ENCODE assay signal across 24 cellular contexts in genomic region chr7:8003077-8003476, GRCh38. TPM values are rescaled to one million over a fixed set of nuclear protein-coding genes. Genes with fewer than 3 reads are reported as not detected.
A peak's percentile ranks its signal among the peaks of the same experiment; 100 is the strongest.
DNase-seq lines count a peak whose midpoint lies in the region; ATAC-seq and TF ChIP-seq lines count a peak whose summit lies in the region.
"Had no signal": no experiment of that assay in that cellular context is flagged by ENCODE, and none has a peak within 500 bp of the region (broad histone marks: within the 10 kb centered on the region; RNA-seq: fewer than 3 reads in every experiment).

No MANE protein-coding gene starts in this region.

- CTCF ChIA-PET in CD4-positive, alpha-beta T cell (lab: Charles Lee): no interaction called here
- CTCF ChIA-PET in CD8-positive, alpha-beta T cell (lab: Charles Lee): no interaction called here
- CTCF ChIA-PET in naive thymus-derived CD4-positive, alpha-beta T cell (lab: Charles Lee): no interaction called here

- in situ Hi-C loops in KBM-7 (cut with MboI; ENCODE audit: low pct_unique_long_range_greater_than_20kb, low sequenced_read_pairs): no loop called here

- no peaks in the 10 kb centered on the region for H3K36me3 ChIP-seq in CD8-positive, alpha-beta T cell (ENCODE audit: insufficient read depth, low read length)
- H3K36me3 ChIP-seq in naive thymus-derived CD4-positive, alpha-beta T cell (ENCODE audit: control insufficient read depth in 2 of 3, insufficient read depth in 3 of 3, low read length in 3 of 3): peaks cover 0 to 26% (median 0%) of the 10 kb centered on the region in 3 experiments
- H3K36me3 ChIP-seq: MG63 had no signal

- H3K4me1 ChIP-seq in CD8-positive, alpha-beta T cell (ENCODE audit: insufficient read depth, low read length): no peaks in the 10 kb centered on the region
- no peaks in the 10 kb centered on the region for H3K4me1 ChIP-seq in naive thymus-derived CD4-positive, alpha-beta T cell (ENCODE audit: control insufficient read depth in 2 of 2, insufficient read depth in 2 of 2, low read length in 2 of 2)

- H3K9me3 ChIP-seq in CD4-positive, alpha-beta T cell (ENCODE audit: control insufficient read depth, low read length): peaks cover 8% of the 10 kb centered on the region
- H3K9me3 ChIP-seq in CD8-positive, alpha-beta T cell (ENCODE audit: low read length): no peaks in the 10 kb centered on the region
- no peaks in the 10 kb centered on the region for H3K9me3 ChIP-seq in T-helper 17 cell (ENCODE audit: control insufficient read depth, low read length, poor library complexity, severe bottlenecking)
- H3K9me3 ChIP-seq in naive thymus-derived CD4-positive, alpha-beta T cell (ENCODE audit: control insufficient read depth in 2 of 3, low read length in 3 of 3): no peaks in the 10 kb centered on the region
- H3K9me3 ChIP-seq: MG63, SK-N-SH had no signal

- no peak for TF ChIP-seq CTCF in CD4-positive, alpha-beta T cell (IDR thresholded peaks at IDR 0.05)
- TF ChIP-seq CTCF in CD8-positive, alpha-beta T cell (IDR thresholded peaks at IDR 0.05): no peak

- H3K4me3 Mint-ChIP-seq in CD4-positive, alpha-beta T cell: no peak overlapping the region
- no peak overlapping the region for H3K4me3 Mint-ChIP-seq in CD8-positive, alpha-beta T cell
- H3K4me3 Mint-ChIP-seq in T-helper 17 cell: no peak overlapping the region
- no peak overlapping the region for H3K4me3 Mint-ChIP-seq in naive thymus-derived CD4-positive, alpha-beta T cell

- H3K4me1 Mint-ChIP-seq in CD4-positive, alpha-beta T cell (ENCODE audit: low read depth): peaks cover 24% of the 10 kb centered on the region
- peaks cover 18% of the 10 kb centered on the region for H3K4me1 Mint-ChIP-seq in CD8-positive, alpha-beta T cell (ENCODE audit: low read depth)
- peaks cover 19% of the 10 kb centered on the region for H3K4me1 Mint-ChIP-seq in T-helper 17 cell
- peaks cover 4 to 24% (median 14%) of the 10 kb centered on the region in 7 donors for H3K4me1 Mint-ChIP-seq in naive thymus-derived CD4-positive, alpha-beta T cell

- no peaks in the 10 kb centered on the region for H3K27me3 Mint-ChIP-seq in CD4-positive, alpha-beta T cell
- H3K27me3 Mint-ChIP-seq in CD8-positive, alpha-beta T cell (ENCODE audit: low read depth): no peaks in the 10 kb centered on the region
- H3K27me3 Mint-ChIP-seq in T-helper 17 cell: no peaks in the 10 kb centered on the region
- no peaks in the 10 kb centered on the region for H3K27me3 Mint-ChIP-seq in naive thymus-derived CD4-positive, alpha-beta T cell

- DNase-seq in CD4-positive, alpha-beta T cell: no peak
- DNase-seq in CD8-positive, alpha-beta T cell: no peak
- DNase-seq in T-helper 17 cell: no peak
- no peak for DNase-seq in naive thymus-derived CD4-positive, alpha-beta T cell
- no peak for DNase-seq in KBM-7
- no peak for DNase-seq in 8988T
- DNase-seq: AML-193, Calu3, DMS53, EL, Kasumi-1, MG63, NCI-H1048, NCI-H1436, NCI-H1930, NCI-H2171, NCI-H748 treated with DMSO at 0.1 percent for 48 hours, SHP77 treated with DMSO at 0.1 percent for 48 hours, SK-N-SH, T-helper 1 cell had no signal

- H3K4me3 ChIP-seq in CD8-positive, alpha-beta T cell (ENCODE audit: low read depth, low read length): no peak overlapping the region
- H3K4me3 ChIP-seq in naive thymus-derived CD4-positive, alpha-beta T cell (ENCODE audit: low read length): no peak overlapping the region
- H3K4me3 ChIP-seq: GM12878, MG63 had no signal

- no peaks in the 10 kb centered on the region for H3K27me3 ChIP-seq in CD4-positive, alpha-beta T cell (ENCODE audit: control insufficient read depth, insufficient read depth, low read length)
- no peaks in the 10 kb centered on the region for H3K27me3 ChIP-seq in CD8-positive, alpha-beta T cell (ENCODE audit: insufficient read depth, low read length)
- H3K27me3 ChIP-seq in naive thymus-derived CD4-positive, alpha-beta T cell (ENCODE audit: control insufficient read depth in 2 of 2, insufficient read depth in 2 of 2, low read length in 2 of 2): no peaks in the 10 kb centered on the region
- H3K27me3 ChIP-seq: MG63 had no signal

- H3K27ac Mint-ChIP-seq in CD4-positive, alpha-beta T cell: peak overlapping the region; percentile 7
- H3K27ac Mint-ChIP-seq in CD8-positive, alpha-beta T cell: peak overlapping the region; percentile 20
- H3K27ac Mint-ChIP-seq in T-helper 17 cell: peak overlapping the region; percentile 65
- peak overlapping the region in 5 of 9 donors; percentile 7 to 48 (median 32) for H3K27ac Mint-ChIP-seq in naive thymus-derived CD4-positive, alpha-beta T cell

- ATAC-seq in CD4-positive, alpha-beta T cell (ENCODE audit: poor library complexity): no peak
- ATAC-seq in CD8-positive, alpha-beta T cell: no peak
- ATAC-seq in T-helper 17 cell (no peak), esophagus mucosa (no peak), HG02973 (IDR thresholded peaks at IDR 0.05; ENCODE audit: unreplicated experiment) (no peak)
- no peak for ATAC-seq in naive thymus-derived CD4-positive, alpha-beta T cell
- ATAC-seq: GM12878 had no signal

- intact Hi-C loops in CD4-positive, alpha-beta T cell (cut with DNase I, micrococcal nuclease): no loop called here
- intact Hi-C loops in CD8-positive, alpha-beta T cell (cut with DNase I, micrococcal nuclease): loop anchor here in 1 of 2 experiments (1.0 kb wide), 1 partner anchor 11 kb away; no protein-coding TSS in a partner anchor
- intact Hi-C loops in naive thymus-derived CD4-positive, alpha-beta T cell (cut with micrococcal nuclease): no loop called here

- POLR2A ChIA-PET in CD4-positive, alpha-beta T cell (lab: Charles Lee): no interaction called here
- POLR2A ChIA-PET in CD8-positive, alpha-beta T cell (lab: Charles Lee): no interaction called here
- POLR2A ChIA-PET in naive thymus-derived CD4-positive, alpha-beta T cell (lab: Charles Lee): interaction anchor here (0.7 kb wide), 1 partner anchor 189 kb away, joined by 3 read pairs; no protein-coding TSS in a partner anchor

- no peak overlapping the region for H3K27ac ChIP-seq in CD4-positive, alpha-beta T cell (ENCODE audit: low read depth, low read length)
- H3K27ac ChIP-seq in CD8-positive, alpha-beta T cell (ENCODE audit: low read depth, low read length): no peak overlapping the region
- H3K27ac ChIP-seq in naive thymus-derived CD4-positive, alpha-beta T cell (ENCODE audit: low read depth, low read length): no peak overlapping the region
- H3K27ac ChIP-seq: C4-2B had no signal

- peaks cover 3% of the 10 kb centered on the region for H3K9me3 Mint-ChIP-seq in CD4-positive, alpha-beta T cell
- peaks cover 8% of the 10 kb centered on the region for H3K9me3 Mint-ChIP-seq in CD8-positive, alpha-beta T cell
- peaks cover 0 to 27% (median 13%) of the 10 kb centered on the region in 11 donors for H3K9me3 Mint-ChIP-seq in naive thymus-derived CD4-positive, alpha-beta T cell

- H3K36me3 Mint-ChIP-seq in CD4-positive, alpha-beta T cell (ENCODE audit: low read depth): peaks cover 72% of the 10 kb centered on the region
- H3K36me3 Mint-ChIP-seq in CD8-positive, alpha-beta T cell: peaks cover 56% of the 10 kb centered on the region
- H3K36me3 Mint-ChIP-seq in T-helper 17 cell (ENCODE audit: low read depth): peaks cover 10% of the 10 kb centered on the region
- H3K36me3 Mint-ChIP-seq in naive thymus-derived CD4-positive, alpha-beta T cell: peaks cover 3 to 53% (median 48%) of the 10 kb centered on the region in 5 donors

RNA-seq across cellular contexts. Expression of gene GLCCI1, which starts 34.5 kb away (rescaled TPM):
- total RNA-seq in CD4-positive, alpha-beta T cell: 10 to 100 TPM; 22.2 to 22.3 TPM
- total RNA-seq in CD8-positive, alpha-beta T cell: 10 to 100 TPM; 21.8 to 23.6 TPM
- 10 to 100 TPM; 43.5 to 44.5 TPM for total RNA-seq in T-helper 17 cell
- total RNA-seq in naive thymus-derived CD4-positive, alpha-beta T cell: 10 to 100 TPM; 24.9 to 43.1 (median 35.4) TPM
- 10 to 100 TPM in 1 of 2 donors, 1 to 10 TPM in 1; 6.9 to 12.7 TPM for polyA plus RNA-seq in naive thymus-derived CD4-positive, alpha-beta T cell
- 2.7 TPM for total RNA-seq in esophagus mucosa

Comparison
In these comparisons a context has a peak if more than half of its experiments do, and no peak if none do; other contexts are left out.
1. H3K27ac Mint-ChIP-seq: peak in every context shown above with its lines; median percentile 65 in T-helper 17 cell; 32 in naive thymus-derived CD4-positive, alpha-beta T cell; 20 in CD8-positive, alpha-beta T cell; 7 in CD4-positive, alpha-beta T cell.